In the genomic region with DNA sequence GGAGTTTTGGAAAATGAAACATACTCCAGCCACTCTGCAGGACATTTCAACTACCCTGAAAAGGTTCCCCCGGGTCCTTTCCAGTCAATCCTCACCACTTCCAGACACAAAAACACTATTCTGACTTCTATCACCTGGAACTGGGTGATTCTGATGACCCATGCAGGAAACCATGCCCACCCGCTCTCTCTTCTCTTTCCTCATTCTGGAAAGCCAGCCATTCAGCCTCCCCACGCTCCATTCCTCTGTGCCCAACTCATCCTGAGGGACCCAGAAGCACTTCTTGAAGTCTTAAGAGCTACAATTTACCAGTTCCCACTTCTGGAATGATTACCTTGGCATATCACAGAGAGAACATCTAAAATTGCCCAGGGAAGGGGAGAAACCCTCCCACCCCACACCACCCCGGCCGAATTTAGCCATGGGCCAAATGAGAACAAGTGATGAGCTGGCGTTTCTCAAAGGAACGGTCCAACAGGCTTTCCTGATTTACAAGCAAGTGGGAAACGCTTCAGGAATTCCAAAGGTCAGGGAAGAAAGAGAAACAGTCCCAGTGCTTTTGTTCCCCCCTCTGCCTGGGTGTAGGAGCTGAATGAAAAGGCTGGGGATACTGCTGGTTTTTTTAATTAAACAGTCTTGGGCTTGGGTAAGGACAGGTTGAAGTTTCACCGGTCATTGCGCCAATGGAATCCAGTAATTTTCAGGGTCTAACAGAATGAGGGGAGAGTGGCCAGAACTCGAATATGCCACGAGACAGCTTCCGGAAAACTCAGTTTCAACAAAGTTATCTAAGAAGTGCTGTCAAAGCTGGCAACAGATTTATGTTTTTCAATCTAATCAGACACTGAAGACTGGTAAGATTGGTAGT, we compare ENCODE assay signal across 10 cellular contexts. TPM values are rescaled to one million over a fixed set of nuclear protein-coding genes. Genes with fewer than 3 reads are reported as not detected.
A peak's percentile ranks its signal among the peaks of the same experiment; 100 is the strongest.
DNase-seq lines count a peak whose midpoint lies in the region; ATAC-seq and TF ChIP-seq lines count a peak whose summit lies in the region.
"Had no signal": no experiment of that assay in that cellular context is flagged by ENCODE, and none has a peak within 500 bp of the region (broad histone marks: within the 10 kb centered on the region; RNA-seq: fewer than 3 reads in every experiment).

No MANE protein-coding gene starts in this region.

- peaks cover 0 to 32% (median 11%) of the 10 kb centered on the region in 11 experiments; a peak in 13 of 22 replicates for H3K36me3 ChIP-seq in BLaER1 treated with 17β-estradiol and CSF1 and Interleukin-3, amounts not matched to agents 10 nM and 100 nM
- H3K36me3 ChIP-seq in HUES64 (ENCODE audit: insufficient read depth, low read length) (peaks cover 11% of the 10 kb centered on the region; the same call in 1 of the 2 replicates), thyroid gland (no peaks in the 10 kb centered on the region)

- peak overlapping the region in 10 of 11 experiments; percentile 10 to 94 (median 44); a peak in 15 of 22 replicates for H3K9ac ChIP-seq in BLaER1 treated with 17β-estradiol and CSF1 and Interleukin-3, amounts not matched to agents 10 nM and 100 nM
- H3K9ac ChIP-seq in HUES64 (ENCODE audit: low read depth, low read length) = peak overlapping the region; percentile 18; the same call in 1 of the 2 replicates

- peaks cover 0 to 57% (median 35%) of the 10 kb centered on the region in 11 experiments; a peak in 17 of 22 replicates for H4K20me1 ChIP-seq in BLaER1 treated with 17β-estradiol and CSF1 and Interleukin-3, amounts not matched to agents 10 nM and 100 nM

- no peak for DNase-seq in central memory CD8-positive, alpha-beta T cell (ENCODE audit: low spot score in 2 of 2)
- no peak for DNase-seq in naive thymus-derived CD8-positive, alpha-beta T cell
- DNase-seq in ecto neural progenitor cell (ENCODE audit: low spot score) (no peak), thyroid gland (no peak)
- DNase-seq: HCEC 1CT, NCI-H446 had no signal

- no peak for TF ChIP-seq CTCF in thyroid gland (IDR thresholded peaks at IDR 0.05)

- no peaks in the 10 kb centered on the region for H3K9me3 Mint-ChIP-seq in central memory CD8-positive, alpha-beta T cell
- no peaks in the 10 kb centered on the region for H3K9me3 Mint-ChIP-seq in naive thymus-derived CD8-positive, alpha-beta T cell

- no peaks in the 10 kb centered on the region for H3K27me3 ChIP-seq in BLaER1 treated with 17β-estradiol and CSF1 and Interleukin-3, amounts not matched to agents 10 nM and 100 nM
- H3K27me3 ChIP-seq in HUES64 (ENCODE audit: insufficient read depth, low read length) (no peaks in the 10 kb centered on the region), thyroid gland (no peaks in the 10 kb centered on the region)

- H3K4me3 Mint-ChIP-seq in central memory CD8-positive, alpha-beta T cell = peak overlapping the region; percentile 98
- peak overlapping the region; percentile 93 to 100 (median 99) for H3K4me3 Mint-ChIP-seq in naive thymus-derived CD8-positive, alpha-beta T cell

- ATAC-seq in central memory CD8-positive, alpha-beta T cell (replicated peaks; ENCODE audit: extremely low read depth, poor library complexity, severe bottlenecking) = no peak
- ATAC-seq in naive thymus-derived CD8-positive, alpha-beta T cell = no peak
- no peak for ATAC-seq in HG02840 (IDR thresholded peaks at IDR 0.05; ENCODE audit: low FRiP score, unreplicated experiment)
- ATAC-seq in GM18498 (IDR thresholded peaks at IDR 0.05; ENCODE audit: unreplicated experiment) = no peak

- H3K27ac Mint-ChIP-seq in central memory CD8-positive, alpha-beta T cell (ENCODE audit: low read depth) = peak overlapping the region; percentile 95
- H3K27ac Mint-ChIP-seq in naive thymus-derived CD8-positive, alpha-beta T cell = peak overlapping the region; percentile 93 to 100 (median 99)

- POLR2A ChIA-PET in naive thymus-derived CD8-positive, alpha-beta T cell (lab: Charles Lee) = interaction anchor here (0.6 to 25.2 kb wide), 12 partner anchors 18 to 1030 kb away, joined by 3 to 643 read pairs (median 6); a partner anchor contains a TSS

- peak overlapping the region; percentile 90 to 100 (median 94) for H3K4me2 ChIP-seq in BLaER1 treated with 17β-estradiol and CSF1 and Interleukin-3, amounts not matched to agents 10 nM and 100 nM

- no peaks in the 10 kb centered on the region for H3K9me3 ChIP-seq in BLaER1 treated with 17β-estradiol and CSF1 and Interleukin-3, amounts not matched to agents 10 nM and 100 nM (replicated peaks in 1 of 11)
- H3K9me3 ChIP-seq in HUES64 (ENCODE audit: insufficient read depth, low read depth, low read length) = no peaks in the 10 kb centered on the region
- no peaks in the 10 kb centered on the region for H3K9me3 ChIP-seq in thyroid gland

- no peak for TF ChIP-seq POLR2A in thyroid gland (IDR thresholded peaks at IDR 0.05)

- H3K36me3 Mint-ChIP-seq in central memory CD8-positive, alpha-beta T cell (ENCODE audit: insufficient read depth) = peaks cover 65% of the 10 kb centered on the region
- H3K36me3 Mint-ChIP-seq in naive thymus-derived CD8-positive, alpha-beta T cell = peaks cover 7 to 53% (median 27%) of the 10 kb centered on the region in 3 donors

- H3K27me3 Mint-ChIP-seq in central memory CD8-positive, alpha-beta T cell = no peaks in the 10 kb centered on the region
- peaks cover 0 to 2% (median 0%) of the 10 kb centered on the region in 5 donors for H3K27me3 Mint-ChIP-seq in naive thymus-derived CD8-positive, alpha-beta T cell

- 73% methylated on average over 13 of the region's 13 CpGs for WGBS in HUES64
- 78 to 92% methylated on average over 13 of the region's 13 CpGs for WGBS in thyroid gland, 2 donors

- peak overlapping the region in 9 of 11 experiments; percentile 7 to 93 (median 89); a peak in 15 of 22 replicates for H3K27ac ChIP-seq in BLaER1 treated with 17β-estradiol and CSF1 and Interleukin-3, amounts not matched to agents 10 nM and 100 nM
- H3K27ac ChIP-seq in HUES64 (ENCODE audit: low read depth, low read length) (peak overlapping the region; percentile 71), thyroid gland (no peak overlapping the region)

- peaks cover 73% of the 10 kb centered on the region for H3K4me1 Mint-ChIP-seq in central memory CD8-positive, alpha-beta T cell
- peaks cover 43 to 80% (median 68%) of the 10 kb centered on the region in 4 donors for H3K4me1 Mint-ChIP-seq in naive thymus-derived CD8-positive, alpha-beta T cell

- H3K4me3 ChIP-seq in BLaER1 treated with 17β-estradiol and CSF1 and Interleukin-3, amounts not matched to agents 10 nM and 100 nM = peak overlapping the region in 7 of 10 experiments; percentile 2 to 97 (median 95); a peak in 10 of 20 replicates
- H3K4me3 ChIP-seq in HUES64 (ENCODE audit: low read length) (0 out of 2 replicates have a peak overlapping the region, but pooled peaks have one; percentile 9), thyroid gland (replicated peaks in 1 of 3) (no peak overlapping the region)

- intact Hi-C loops in thyroid gland (cut with DNase I) = loop anchor here (5.0 kb wide), 1 partner anchor 87 kb away; no protein-coding TSS in a partner anchor

- peaks cover 54 to 87% (median 81%) of the 10 kb centered on the region in 10 experiments for H3K4me1 ChIP-seq in BLaER1 treated with 17β-estradiol and CSF1 and Interleukin-3, amounts not matched to agents 10 nM and 100 nM
- H3K4me1 ChIP-seq in HUES64 (ENCODE audit: insufficient read depth, low read length) (peaks cover 42% of the 10 kb centered on the region), thyroid gland (peaks cover 7 to 17% of the 10 kb centered on the region in 2 donors)

RNA-seq across cellular contexts. Expression of a gene that starts 2.9 kb away (rescaled TPM):
- 17.3 TPM for polyA plus RNA-seq in HUES64 (2013, experiment 1 of 2)
- polyA plus RNA-seq in HUES64 (2013, experiment 2 of 2) = 19.0 TPM
- 100 to 1,000 TPM; 300 to 322 TPM for total RNA-seq in naive thymus-derived CD8-positive, alpha-beta T cell
- polyA plus RNA-seq in naive thymus-derived CD8-positive, alpha-beta T cell = 10 to 100 TPM; 23.4 to 41.9 (median 24.0) TPM
- total RNA-seq in thyroid gland = 1 to 10 TPM; 3.0 to 6.3 (median 5.8) TPM

Comparison
In these comparisons a context has a peak if more than half of its experiments do, and no peak if none do; other contexts are left out.
1. H3K27ac ChIP-seq: peak in BLaER1 treated with 17β-estradiol and CSF1 and Interleukin-3, amounts not matched to agents 10 nM and 100 nM (9 of 11) and HUES64 (single experiment); none in thyroid gland (0 of 3).
2. H3K4me3 ChIP-seq: peak in BLaER1 treated with 17β-estradiol and CSF1 and Interleukin-3, amounts not matched to agents 10 nM and 100 nM (7 of 10) and HUES64 (single experiment); none in thyroid gland (0 of 3).
3. RNA of a gene that starts 2.9 kb away (total RNA-seq): 300 to 322 TPM in naive thymus-derived CD8-positive, alpha-beta T cell; 3.0 to 6.3 TPM in thyroid gland; every median in the first group is over 10 times any median in the second.